In genomic region chr7:139317954-139318505, GRCh38 we compare ENCODE assay signal across 22 cellular contexts.
"Had no signal": no experiment of that assay in that cellular context is flagged by ENCODE, and none has a peak within 500 bp of the region (broad histone marks: within the 10 kb centered on the region; RNA-seq: fewer than 3 reads in every experiment).

No MANE protein-coding gene starts in this region.

- H3K4me3 ChIP-seq: gastroesophageal sphincter, lung, psoas muscle, right atrium auricular region, spleen, thyroid gland had no signal

- H3K9me3 ChIP-seq: gastroesophageal sphincter, psoas muscle, right atrium auricular region, spleen, thyroid gland had no signal

- H3K27me3 ChIP-seq: gastroesophageal sphincter, right atrium auricular region, spleen, thyroid gland had no signal

- ATAC-seq: activated CD4-positive, alpha-beta T cell treated with anti-CD3 and anti-CD28 coated beads for 36 hours; activated T-cell treated with anti-CD3 and anti-CD28 coated beads, Interleukin-2, amount 50 U/mL, for 72 hours; gastroesophageal sphincter; psoas muscle had no signal

- H3K4me3 Mint-ChIP-seq: activated B cell treated with CpG ODN at 0.5 μM for 24 hours; activated CD4-positive, alpha-beta T cell treated with anti-CD3 and anti-CD28 coated beads for 36 hours; activated naive CD4-positive, alpha-beta T cell treated with anti-CD3 and anti-CD28 coated beads, Interleukin-2, amount 10 ng/mL, durations not matched to agents 7 days and 5 days; activated T-cell treated with anti-CD3 and anti-CD28 coated beads, Interleukin-2, amount 50 U/mL, for 72 hours; endodermal cell; neural crest cell had no signal

- H3K27ac Mint-ChIP-seq: activated B cell treated with CpG ODN at 0.5 μM for 24 hours; activated CD4-positive, alpha-beta T cell treated with anti-CD3 and anti-CD28 coated beads for 36 hours; activated naive CD4-positive, alpha-beta T cell treated with anti-CD3 and anti-CD28 coated beads, Interleukin-2, amount 10 ng/mL, durations not matched to agents 7 days and 5 days; activated T-cell treated with anti-CD3 and anti-CD28 coated beads, Interleukin-2, amount 50 U/mL, for 72 hours; endodermal cell; naive B cell had no signal

- DNase-seq: activated B cell treated with CpG ODN at 0.5 μM for 24 hours; activated CD4-positive, alpha-beta T cell treated with anti-CD3 and anti-CD28 coated beads for 36 hours; activated CD4-positive, alpha-beta T cell treated with anti-CD3 and anti-CD28 coated beads, Interleukin-2, amount 50 U/mL, for 48 hours; activated effector memory CD4-positive, alpha-beta T cell treated with anti-CD3 and anti-CD28 coated beads, Interleukin-2, amount 50 U/mL, for 16 hours; activated naive CD4-positive, alpha-beta T cell treated with anti-CD3 and anti-CD28 coated beads, Interleukin-2, amount 10 ng/mL, durations not matched to agents 7 days and 5 days; activated T-cell treated with anti-CD3 and anti-CD28 coated beads, Interleukin-2, amount 50 U/mL, for 72 hours; cortex of kidney; endodermal cell; kidney; naive B cell; occipital lobe; psoas muscle; spleen; stimulated activated CD4-positive, alpha-beta T cell treated with anti-CD3 and anti-CD28 coated beads, Interleukin-4, amount 100 ng/mL, for 1 hour; stimulated activated naive CD4-positive, alpha-beta T cell treated with Interleukin-2 at 50 U/mL for 16 hours; substantia nigra; SW 1271; thyroid gland had no signal

- H3K4me1 ChIP-seq: gastroesophageal sphincter, right atrium auricular region, spleen, thyroid gland had no signal

- H3K27me3 Mint-ChIP-seq: activated B cell treated with CpG ODN at 0.5 μM for 24 hours; activated CD4-positive, alpha-beta T cell treated with anti-CD3 and anti-CD28 coated beads for 36 hours; activated naive CD4-positive, alpha-beta T cell treated with anti-CD3 and anti-CD28 coated beads, Interleukin-2, amount 10 ng/mL, durations not matched to agents 7 days and 5 days had no signal

- H3K36me3 ChIP-seq: gastroesophageal sphincter, right atrium auricular region, spleen, thyroid gland had no signal

- H3K36me3 Mint-ChIP-seq: activated naive CD4-positive, alpha-beta T cell treated with anti-CD3 and anti-CD28 coated beads, Interleukin-2, amount 10 ng/mL, durations not matched to agents 7 days and 5 days; naive B cell had no signal

- H3K27ac ChIP-seq: gastroesophageal sphincter, psoas muscle, right atrium auricular region, spleen, thyroid gland had no signal

- H3K9me3 Mint-ChIP-seq: activated B cell treated with CpG ODN at 0.5 μM for 24 hours; activated naive CD4-positive, alpha-beta T cell treated with anti-CD3 and anti-CD28 coated beads, Interleukin-2, amount 10 ng/mL, durations not matched to agents 7 days and 5 days; activated T-cell treated with anti-CD3 and anti-CD28 coated beads, Interleukin-2, amount 50 U/mL, for 72 hours; endodermal cell; naive B cell; neural crest cell had no signal

- H3K4me1 Mint-ChIP-seq: activated B cell treated with CpG ODN at 0.5 μM for 24 hours; activated CD4-positive, alpha-beta T cell treated with anti-CD3 and anti-CD28 coated beads for 36 hours; activated naive CD4-positive, alpha-beta T cell treated with anti-CD3 and anti-CD28 coated beads, Interleukin-2, amount 10 ng/mL, durations not matched to agents 7 days and 5 days; naive B cell; neural crest cell had no signal
